14 cellular contexts compared by ENCODE assay signal in the genomic region with DNA sequence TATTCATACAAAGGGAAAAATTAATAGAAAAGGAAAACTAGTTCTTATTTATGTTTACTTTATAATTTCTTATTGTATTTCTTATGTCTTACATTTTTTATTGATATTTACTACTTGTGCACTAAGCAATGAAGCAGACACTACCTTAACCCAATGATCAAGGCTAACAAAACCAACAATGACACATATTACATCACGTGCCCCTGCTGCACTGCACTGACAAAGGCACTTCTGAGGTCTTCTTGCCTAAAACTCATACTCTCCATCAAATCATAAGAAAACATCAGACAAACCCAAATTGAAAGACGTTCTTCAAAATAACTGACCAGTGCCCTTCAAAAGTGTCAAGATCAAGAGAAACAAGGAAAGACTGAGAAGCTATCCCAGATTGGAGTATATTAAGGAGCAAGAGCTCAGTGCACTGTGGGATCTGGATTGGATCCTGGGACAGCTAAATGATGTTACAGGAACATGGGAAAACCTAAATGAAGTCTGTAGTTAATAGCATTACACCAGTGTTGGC.
DNase-seq lines count a peak whose midpoint lies in the region; ATAC-seq lines count a peak whose summit lies in the region.
"Had no signal": no experiment of that assay in that cellular context is flagged by ENCODE, and none has a peak within 500 bp of the region (broad histone marks: within the 10 kb centered on the region; RNA-seq: fewer than 3 reads in every experiment).

No MANE protein-coding gene starts in this region.

- H3K4me3 Mint-ChIP-seq in stimulated activated naive CD8-positive, alpha-beta T cell treated with anti-CD3 and anti-CD28 coated beads, Interleukin-15, Interleukin-2, amounts not matched to agents 100 ng/mL and 50 ng/mL, for 24 hours: peak overlapping the region; percentile 6
- H3K4me3 Mint-ChIP-seq in activated naive CD8-positive, alpha-beta T cell treated with anti-CD3 and anti-CD28 coated beads, Interleukin-2, amount 10 ng/mL, durations not matched to agents 7 days and 5 days: peak overlapping the region; percentile 72
- H3K4me3 Mint-ChIP-seq in immature natural killer cell: peak overlapping the region; percentile 6 to 82 (median 61)
- H3K4me3 Mint-ChIP-seq: mesothelial cell of epicardium had no signal

- H3K27ac Mint-ChIP-seq in stimulated activated naive CD8-positive, alpha-beta T cell treated with anti-CD3 and anti-CD28 coated beads, Interleukin-15, Interleukin-2, amounts not matched to agents 100 ng/mL and 50 ng/mL, for 24 hours: peak overlapping the region; percentile 94
- H3K27ac Mint-ChIP-seq in activated naive CD8-positive, alpha-beta T cell treated with anti-CD3 and anti-CD28 coated beads, Interleukin-2, amount 10 ng/mL, durations not matched to agents 7 days and 5 days: peak overlapping the region; percentile 98
- H3K27ac Mint-ChIP-seq in immature natural killer cell: peak overlapping the region; percentile 59 to 97 (median 94)
- H3K27ac Mint-ChIP-seq: mesothelial cell of epicardium had no signal

- ATAC-seq in stimulated activated naive CD8-positive, alpha-beta T cell treated with anti-CD3 and anti-CD28 coated beads, Interleukin-15, Interleukin-2, amounts not matched to agents 100 U/mL and 50 U/mL, for 24 hours: no peak
- ATAC-seq in activated naive CD8-positive, alpha-beta T cell treated with anti-CD3 and anti-CD28 coated beads, Interleukin-2, amount 10 ng/mL, durations not matched to agents 7 days and 5 days (ENCODE audit: low read depth): no peak
- no peak for ATAC-seq in GM19452 (IDR thresholded peaks at IDR 0.05; ENCODE audit: unreplicated experiment)
- ATAC-seq: Right ventricle myocardium inferior had no signal

- peaks cover 29% of the 10 kb centered on the region for H3K4me1 Mint-ChIP-seq in stimulated activated naive CD8-positive, alpha-beta T cell treated with anti-CD3 and anti-CD28 coated beads, Interleukin-15, Interleukin-2, amounts not matched to agents 100 ng/mL and 50 ng/mL, for 24 hours (ENCODE audit: low read depth)
- peaks cover 26% of the 10 kb centered on the region for H3K4me1 Mint-ChIP-seq in activated naive CD8-positive, alpha-beta T cell treated with anti-CD3 and anti-CD28 coated beads, Interleukin-2, amount 10 ng/mL, durations not matched to agents 7 days and 5 days
- peaks cover 22 to 32% of the 10 kb centered on the region in 2 donors for H3K4me1 Mint-ChIP-seq in immature natural killer cell
- H3K4me1 Mint-ChIP-seq: mesothelial cell of epicardium had no signal

- H3K27me3 Mint-ChIP-seq in stimulated activated naive CD8-positive, alpha-beta T cell treated with anti-CD3 and anti-CD28 coated beads, Interleukin-15, Interleukin-2, amounts not matched to agents 100 ng/mL and 50 ng/mL, for 24 hours: no peaks in the 10 kb centered on the region
- no peaks in the 10 kb centered on the region for H3K27me3 Mint-ChIP-seq in activated naive CD8-positive, alpha-beta T cell treated with anti-CD3 and anti-CD28 coated beads, Interleukin-2, amount 10 ng/mL, durations not matched to agents 7 days and 5 days
- peaks cover 0 to 2% (median 0%) of the 10 kb centered on the region in 3 donors for H3K27me3 Mint-ChIP-seq in immature natural killer cell (ENCODE audit: low read depth in 3 of 3)

- no peak for DNase-seq in stimulated activated naive CD8-positive, alpha-beta T cell treated with anti-CD3 and anti-CD28 coated beads, Interleukin-15, Interleukin-2, amounts not matched to agents 100 U/mL and 50 U/mL, for 24 hours
- DNase-seq in activated naive CD8-positive, alpha-beta T cell treated with anti-CD3 and anti-CD28 coated beads, Interleukin-2, amount 10 ng/mL, durations not matched to agents 7 days and 5 days: no peak
- DNase-seq in immature natural killer cell: peak in 1 of 3 donors; percentile 15
- DNase-seq in DMS79 (lab: John Stamatoyannopoulos, UW): no peak
- no peak for DNase-seq in iPS-NIHi11 (ENCODE audit: low spot score)
- DNase-seq in activated gamma-delta T cell treated with Interleukin-2 at 50 U/mL for 16 hours: no peak
- DNase-seq: effector CD8-positive, alpha-beta T cell; NCI-H2029; NCI-H82; spleen had no signal

- H3K36me3 Mint-ChIP-seq in stimulated activated naive CD8-positive, alpha-beta T cell treated with anti-CD3 and anti-CD28 coated beads, Interleukin-15, Interleukin-2, amounts not matched to agents 100 ng/mL and 50 ng/mL, for 24 hours (ENCODE audit: low read depth): peaks cover 4% of the 10 kb centered on the region
- peaks cover 31% of the 10 kb centered on the region for H3K36me3 Mint-ChIP-seq in activated naive CD8-positive, alpha-beta T cell treated with anti-CD3 and anti-CD28 coated beads, Interleukin-2, amount 10 ng/mL, durations not matched to agents 7 days and 5 days
- H3K36me3 Mint-ChIP-seq in immature natural killer cell: peaks cover 0 to 20% (median 18%) of the 10 kb centered on the region in 3 donors
- H3K36me3 Mint-ChIP-seq: mesothelial cell of epicardium had no signal

- POLR2A ChIA-PET in activated naive CD8-positive, alpha-beta T cell treated with anti-CD3 and anti-CD28 coated beads, Interleukin-2, amount 10 ng/mL, durations not matched to agents 7 days and 5 days (lab: Charles Lee): interaction anchor here (0.6 to 2.9 kb wide), 8 partner anchors 16 to 63 kb away, joined by 3 to 19 read pairs (median 6); no protein-coding TSS in a partner anchor

- no peaks in the 10 kb centered on the region for H3K9me3 Mint-ChIP-seq in stimulated activated naive CD8-positive, alpha-beta T cell treated with anti-CD3 and anti-CD28 coated beads, Interleukin-15, Interleukin-2, amounts not matched to agents 100 ng/mL and 50 ng/mL, for 24 hours
- peaks cover 5% of the 10 kb centered on the region for H3K9me3 Mint-ChIP-seq in activated naive CD8-positive, alpha-beta T cell treated with anti-CD3 and anti-CD28 coated beads, Interleukin-2, amount 10 ng/mL, durations not matched to agents 7 days and 5 days
- H3K9me3 Mint-ChIP-seq in immature natural killer cell: no peaks in the 10 kb centered on the region
- H3K9me3 Mint-ChIP-seq: mesothelial cell of epicardium had no signal

Comparison
In these comparisons a context has a peak if more than half of its experiments do, and no peak if none do; other contexts are left out.
1. H3K4me3 Mint-ChIP-seq: peak in every context shown above with its lines; median percentile 72 in activated naive CD8-positive, alpha-beta T cell treated with anti-CD3 and anti-CD28 coated beads, Interleukin-2, amount 10 ng/mL, durations not matched to agents 7 days and 5 days; 61 in immature natural killer cell; 6 in stimulated activated naive CD8-positive, alpha-beta T cell treated with anti-CD3 and anti-CD28 coated beads, Interleukin-15, Interleukin-2, amounts not matched to agents 100 ng/mL and 50 ng/mL, for 24 hours.